ENCODE assay signal across 15 cellular contexts in the genomic region with DNA sequence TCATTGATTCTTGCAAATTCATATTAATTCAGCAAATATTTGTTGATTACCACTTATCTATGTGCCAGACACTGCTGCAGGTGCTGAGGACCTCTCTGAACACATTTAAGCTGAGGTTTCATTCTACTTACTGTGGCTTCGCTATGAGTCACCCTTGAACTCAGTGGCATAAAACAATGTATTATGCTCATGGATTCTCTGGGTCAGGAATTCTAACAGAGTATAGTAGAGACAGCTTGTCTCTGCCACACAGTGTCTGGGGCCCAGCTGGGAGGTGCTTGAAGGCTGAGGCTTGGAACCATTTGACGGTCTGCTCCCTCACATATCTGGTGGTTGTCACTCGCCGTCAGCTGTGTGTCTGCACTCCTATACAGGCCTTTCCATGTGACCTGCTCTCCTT.
DNase-seq lines count a peak whose midpoint lies in the region; ATAC-seq, FAIRE-seq and TF ChIP-seq lines count a peak whose summit lies in the region.
"Had no signal": no experiment of that assay in that cellular context is flagged by ENCODE, and none has a peak within 500 bp of the region (broad histone marks: within the 10 kb centered on the region; RNA-seq: fewer than 3 reads in every experiment).

No MANE protein-coding gene starts in this region.

- DNase-seq in GM19239 (ENCODE audit: insufficient read length, low spot score) (no peak), amniotic epithelial cell (ENCODE audit: low read depth) (peak; percentile 34), osteoblast (ENCODE audit: insufficient read length, low spot score, missing footprints) (peak; percentile 61)
- no peak for DNase-seq in activated CD4-positive, CD25-positive, alpha-beta regulatory T cell (lab: John Stamatoyannopoulos, UW)
- no peak for DNase-seq in activated effector memory CD4-positive, alpha-beta T cell treated with Interleukin-2 at 50 U/mL for 16 hours
- DNase-seq: central memory CD4-positive, alpha-beta T cell; GDM1; hypothalamus; NCI-H446; PC-9 had no signal

- ATAC-seq in HG03432 (IDR thresholded peaks at IDR 0.05; ENCODE audit: unreplicated experiment) (peak; percentile 60), GM18520 (IDR thresholded peaks at IDR 0.05; ENCODE audit: unreplicated experiment) (no peak)

- H2AFZ ChIP-seq in osteoblast (ENCODE audit: low read length), result no peak overlapping the region
- H2AFZ ChIP-seq: PC-9 had no signal

- H3K36me3 ChIP-seq in osteoblast (ENCODE audit: insufficient read depth, low read length), result no peaks in the 10 kb centered on the region
- H3K36me3 ChIP-seq: neutrophil had no signal

- H3K27me3 ChIP-seq in osteoblast (ENCODE audit: insufficient read depth, low read length), result no peaks in the 10 kb centered on the region
- H3K27me3 ChIP-seq: neutrophil had no signal

- no peak overlapping the region for H3K4me3 ChIP-seq in osteoblast (ENCODE audit: insufficient read depth, low read length)
- H3K4me3 ChIP-seq: PC-9, skin epidermis had no signal

- H4K20me1 ChIP-seq in osteoblast (ENCODE audit: insufficient read depth, low read length), result no peaks in the 10 kb centered on the region

- H3K79me2 ChIP-seq in osteoblast (ENCODE audit: insufficient read depth, low read length), result no peaks in the 10 kb centered on the region

- no peaks in the 10 kb centered on the region for H3K4me1 ChIP-seq in osteoblast (ENCODE audit: insufficient read depth, low read length)

- no peak overlapping the region for H3K27ac ChIP-seq in osteoblast (ENCODE audit: low read depth, low read length)
- H3K27ac ChIP-seq: epithelial cell of prostate, neutrophil, PC-9, skin epidermis had no signal

- no peak overlapping the region for H3K4me2 ChIP-seq in osteoblast (ENCODE audit: insufficient read depth, low read length)
- H3K4me2 ChIP-seq: PC-9 had no signal

- no peak for TF ChIP-seq CTCF in osteoblast (IDR thresholded peaks at IDR 0.05; ENCODE audit: extremely low read depth, low read depth, low read length)

- H3K9me3 ChIP-seq in osteoblast (ENCODE audit: low read depth, low read length), result no peaks in the 10 kb centered on the region
- H3K9me3 ChIP-seq: neutrophil had no signal

- FAIRE-seq in GM19239 (lab: Jason Lieb, UNC), result peak; percentile 23

Comparison
In these comparisons a context has a peak if more than half of its experiments do, and no peak if none do; other contexts are left out.
1. DNase-seq: peak in amniotic epithelial cell (single experiment) and osteoblast (single experiment); none in GM19239 (single experiment), activated CD4-positive, CD25-positive, alpha-beta regulatory T cell (0 of 4) and activated effector memory CD4-positive, alpha-beta T cell treated with Interleukin-2 at 50 U/mL for 16 hours (single experiment).